ENCODE assay signal across 12 cellular contexts in the genomic region with DNA sequence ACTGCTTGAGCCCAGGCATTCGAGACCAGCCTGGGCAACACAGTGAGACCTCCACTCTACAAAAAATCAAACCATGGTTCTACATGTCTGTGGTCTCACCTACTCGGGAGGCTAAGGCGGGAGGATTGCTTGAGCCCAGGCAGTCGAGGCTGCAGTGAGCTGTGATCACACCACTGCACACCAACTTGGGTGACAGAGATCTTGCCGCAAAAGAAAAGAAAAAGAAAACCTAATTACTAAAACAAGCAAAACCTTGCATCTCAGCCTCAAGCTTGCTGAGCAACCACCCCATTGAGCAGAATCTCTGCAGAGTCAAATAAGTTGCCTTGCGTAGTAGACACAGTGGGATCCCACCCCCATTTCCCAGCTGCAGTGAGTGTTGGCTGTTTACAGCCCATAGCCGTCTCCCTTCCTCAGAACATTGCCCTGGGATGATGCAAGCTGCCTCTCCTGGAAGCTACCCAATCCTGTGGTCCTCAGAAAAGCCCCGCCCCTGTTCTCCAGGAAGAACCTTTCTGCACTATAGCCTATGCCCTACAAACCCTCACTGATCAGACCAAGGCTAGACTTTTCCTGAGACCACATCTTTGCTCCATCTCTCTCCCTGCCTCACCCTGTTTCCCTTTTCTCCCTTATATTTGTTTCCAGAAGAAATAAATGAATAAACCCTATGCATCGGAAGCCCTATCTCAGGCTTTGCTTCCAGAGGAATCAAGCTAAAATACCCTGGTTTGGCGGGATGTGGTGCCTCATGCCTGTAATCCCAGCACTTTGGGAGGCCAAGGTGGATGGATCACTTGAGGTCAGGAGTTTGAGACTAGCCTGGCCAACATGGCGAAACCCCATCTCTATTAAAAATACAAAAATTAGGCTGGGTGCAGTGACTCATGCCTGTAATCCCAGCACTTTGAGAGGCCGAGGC. TPM values are rescaled to one million over a fixed set of nuclear protein-coding genes. Genes with fewer than 3 reads are reported as not detected.
A peak's percentile ranks its signal among the peaks of the same experiment; 100 is the strongest.
DNase-seq lines count a peak whose midpoint lies in the region; ATAC-seq and FAIRE-seq lines count a peak whose summit lies in the region.
"Had no signal": no experiment of that assay in that cellular context is flagged by ENCODE, and none has a peak within 500 bp of the region (broad histone marks: within the 10 kb centered on the region; RNA-seq: fewer than 3 reads in every experiment).

No MANE protein-coding gene starts in this region.

- peaks cover 6% of the 10 kb centered on the region for H3K4me1 Mint-ChIP-seq in T-helper 17 cell
- peaks cover 6% of the 10 kb centered on the region for H3K4me1 Mint-ChIP-seq in activated T-helper 1 cell treated with anti-CD3 and anti-CD28 coated beads, Interleukin-12 subunit alpha, Interleukin-12 subunit beta, Interleukin-2, Interleukin-4 antibody, amounts not matched to agents 30 ng/mL and 10 ng/mL and 1 ng/mL, durations not matched to agents 14 hours and 24 hours and 36 hours (ENCODE audit: low read depth)

- intact Hi-C loops in activated T-helper 1 cell treated with anti-CD3 and anti-CD28 coated beads, Interleukin-12 subunit alpha, Interleukin-12 subunit beta, Interleukin-2, Interleukin-4 antibody, amounts not matched to agents 30 ng/mL and 10 ng/mL and 1 ng/mL, durations not matched to agents 14 hours and 24 hours and 36 hours (cut with micrococcal nuclease): loop anchor here (10.0 kb wide), 1 partner anchor 525 kb away; the partner anchor contains the start of gene CACNG3

- no peak overlapping the region for H3K4me3 Mint-ChIP-seq in T-helper 17 cell
- H3K4me3 Mint-ChIP-seq in activated T-helper 1 cell treated with anti-CD3 and anti-CD28 coated beads, Interleukin-12 subunit alpha, Interleukin-12 subunit beta, Interleukin-2, Interleukin-4 antibody, amounts not matched to agents 30 ng/mL and 10 ng/mL and 1 ng/mL, durations not matched to agents 14 hours and 24 hours and 36 hours: no peak overlapping the region

- no peak for ATAC-seq in T-helper 17 cell
- ATAC-seq in GM19397 (IDR thresholded peaks at IDR 0.05; ENCODE audit: unreplicated experiment): no peak
- ATAC-seq: left lobe of liver had no signal

- H3K36me3 Mint-ChIP-seq in T-helper 17 cell (ENCODE audit: low read depth): no peaks in the 10 kb centered on the region
- H3K36me3 Mint-ChIP-seq in activated T-helper 1 cell treated with anti-CD3 and anti-CD28 coated beads, Interleukin-12 subunit alpha, Interleukin-12 subunit beta, Interleukin-2, Interleukin-4 antibody, amounts not matched to agents 30 ng/mL and 10 ng/mL and 1 ng/mL, durations not matched to agents 14 hours and 24 hours and 36 hours (ENCODE audit: low read depth): no peaks in the 10 kb centered on the region

- DNase-seq in AG20443 (ENCODE audit: low spot score): peak; percentile 51
- peak; percentile 51 for DNase-seq in HT1080 (ENCODE audit: low read depth)
- no peak for DNase-seq in T-helper 17 cell
- DNase-seq in iris pigment epithelial cell (ENCODE audit: low read depth): peak; percentile 81
- DNase-seq in globus pallidus (ENCODE audit: low spot score): no peak
- no peak for DNase-seq in activated T-helper 1 cell treated with anti-CD3 and anti-CD28 coated beads, Interleukin-12 subunit alpha, Interleukin-12 subunit beta, Interleukin-2, Interleukin-4 antibody, amounts not matched to agents 30 ng/mL and 10 ng/mL and 1 ng/mL, durations not matched to agents 14 hours and 24 hours and 36 hours (ENCODE audit: low spot score)
- no peak for DNase-seq in frontal cortex (ENCODE audit: low spot score in 2 of 2)
- DNase-seq: dermis blood vessel endothelial cell, substantia nigra had no signal

- no peaks in the 10 kb centered on the region for H3K9me3 Mint-ChIP-seq in activated T-helper 1 cell treated with anti-CD3 and anti-CD28 coated beads, Interleukin-12 subunit alpha, Interleukin-12 subunit beta, Interleukin-2, Interleukin-4 antibody, amounts not matched to agents 30 ng/mL and 10 ng/mL and 1 ng/mL, durations not matched to agents 14 hours and 24 hours and 36 hours

- H3K27ac Mint-ChIP-seq in T-helper 17 cell: peak overlapping the region; percentile 29
- no peak overlapping the region for H3K27ac Mint-ChIP-seq in activated T-helper 1 cell treated with anti-CD3 and anti-CD28 coated beads, Interleukin-12 subunit alpha, Interleukin-12 subunit beta, Interleukin-2, Interleukin-4 antibody, amounts not matched to agents 30 ng/mL and 10 ng/mL and 1 ng/mL, durations not matched to agents 14 hours and 24 hours and 36 hours

- peaks cover 34% of the 10 kb centered on the region for H3K27me3 Mint-ChIP-seq in T-helper 17 cell
- H3K27me3 Mint-ChIP-seq in activated T-helper 1 cell treated with anti-CD3 and anti-CD28 coated beads, Interleukin-12 subunit alpha, Interleukin-12 subunit beta, Interleukin-2, Interleukin-4 antibody, amounts not matched to agents 30 ng/mL and 10 ng/mL and 1 ng/mL, durations not matched to agents 14 hours and 24 hours and 36 hours (ENCODE audit: insufficient read depth): peaks cover 19% of the 10 kb centered on the region

- no peaks in the 10 kb centered on the region for H3K9me3 ChIP-seq in T-helper 17 cell (ENCODE audit: control insufficient read depth, low read length, poor library complexity, severe bottlenecking)

- FAIRE-seq in frontal cortex (lab: Jason Lieb, UNC): no peak
- FAIRE-seq: G401.6 had no signal

RNA-seq across cellular contexts. Expression of gene ERN2, which starts 16.7 kb away (rescaled TPM):
- total RNA-seq in HT1080 (2014; rRNA removed; shearing (Covaris generic)): 1.1 TPM in 1 of 2 replicates, not detected in the other
- not detected in 2 replicates for polyA plus RNA-seq in HT1080 (2015; cell fraction: cytosol; rRNA removed)
- 0.11 TPM in 1 of 2 replicates, not detected in the other for polyA plus RNA-seq in HT1080 (2015; cell fraction: nucleus; rRNA removed)
- total RNA-seq in T-helper 17 cell (not detected), frontal cortex (not detected)
- not detected in 2 replicates for total RNA-seq in activated T-helper 1 cell treated with anti-CD3 and anti-CD28 coated beads, Interleukin-12 subunit alpha, Interleukin-12 subunit beta, Interleukin-2, Interleukin-4 antibody, amounts not matched to agents 30 ng/mL and 10 ng/mL and 1 ng/mL, durations not matched to agents 14 hours and 24 hours and 36 hours
- total RNA-seq: dermis blood vessel endothelial cell had no signal

RNA-seq across cellular contexts. Expression of gene CHP2, which starts 25.1 kb away (rescaled TPM):
- not detected in 2 replicates for total RNA-seq in HT1080 (2014; rRNA removed; shearing (Covaris generic))
- polyA plus RNA-seq in HT1080 (2015; cell fraction: cytosol; rRNA removed): not detected in 2 replicates
- not detected in 2 replicates for polyA plus RNA-seq in HT1080 (2015; cell fraction: nucleus; rRNA removed)
- total RNA-seq in T-helper 17 cell: not detected
- not detected in 2 replicates for total RNA-seq in activated T-helper 1 cell treated with anti-CD3 and anti-CD28 coated beads, Interleukin-12 subunit alpha, Interleukin-12 subunit beta, Interleukin-2, Interleukin-4 antibody, amounts not matched to agents 30 ng/mL and 10 ng/mL and 1 ng/mL, durations not matched to agents 14 hours and 24 hours and 36 hours
- total RNA-seq in frontal cortex: 1.2 TPM
- total RNA-seq: dermis blood vessel endothelial cell, left lobe of liver had no signal

RNA-seq across cellular contexts. Expression of gene PLK1, which starts 51.1 kb away (rescaled TPM):
- total RNA-seq in HT1080 (2014; rRNA removed; shearing (Covaris generic)): 127 and 166 TPM in 2 replicates
- 179 and 185 TPM in 2 replicates for polyA plus RNA-seq in HT1080 (2015; cell fraction: cytosol; rRNA removed)
- 194 and 198 TPM in 2 replicates for polyA plus RNA-seq in HT1080 (2015; cell fraction: nucleus; rRNA removed)
- total RNA-seq in T-helper 17 cell: 1 to 10 TPM in 1 of 2 donors, under 1 TPM in 1; 0.60 to 1.7 TPM
- 45.2 and 54.7 TPM in 2 replicates for total RNA-seq in activated T-helper 1 cell treated with anti-CD3 and anti-CD28 coated beads, Interleukin-12 subunit alpha, Interleukin-12 subunit beta, Interleukin-2, Interleukin-4 antibody, amounts not matched to agents 30 ng/mL and 10 ng/mL and 1 ng/mL, durations not matched to agents 14 hours and 24 hours and 36 hours
- total RNA-seq in frontal cortex: 1.6 TPM

Comparison
In these comparisons a context has a peak if more than half of its experiments do, and no peak if none do; other contexts are left out.
1. DNase-seq: peak in AG20443 (single experiment), HT1080 (single experiment) and iris pigment epithelial cell (single experiment); none in T-helper 17 cell (0 of 3), globus pallidus (single experiment), activated T-helper 1 cell treated with anti-CD3 and anti-CD28 coated beads, Interleukin-12 subunit alpha, Interleukin-12 subunit beta, Interleukin-2, Interleukin-4 antibody, amounts not matched to agents 30 ng/mL and 10 ng/mL and 1 ng/mL, durations not matched to agents 14 hours and 24 hours and 36 hours (single experiment) and frontal cortex (0 of 2).
2. RNA of gene PLK1, which starts 51.1 kb away (total RNA-seq): 127 to 166 TPM in HT1080 and 45.2 to 54.7 TPM in activated T-helper 1 cell treated with anti-CD3 and anti-CD28 coated beads, Interleukin-12 subunit alpha, Interleukin-12 subunit beta, Interleukin-2, Interleukin-4 antibody, amounts not matched to agents 30 ng/mL and 10 ng/mL and 1 ng/mL, durations not matched to agents 14 hours and 24 hours and 36 hours; 0.60 to 1.7 TPM in T-helper 17 cell and 1.6 TPM in frontal cortex (single experiment); every median in the first group is over 10 times any median in the second.